8 cellular contexts compared by ENCODE assay signal in genomic region chr2:181904022-181904632, GRCh38. TPM values are rescaled to one million over a fixed set of nuclear protein-coding genes. Genes with fewer than 3 reads are reported as not detected.
DNase-seq lines count a peak whose midpoint lies in the region; TF ChIP-seq lines count a peak whose summit lies in the region.

No MANE protein-coding gene starts in this region.

- H3K36me3 ChIP-seq in prostate gland: peaks cover 0 to 4% of the 10 kb centered on the region in 2 donors

- peaks cover 65% of the 10 kb centered on the region for H3K36me3 Mint-ChIP-seq in HFFc6 (ENCODE audit: low read depth)

- H3K27ac ChIP-seq in RWPE1 (no peak overlapping the region), prostate gland (no peak overlapping the region)

- DNase-seq in DMS 273 (lab: John Stamatoyannopoulos, UW; ENCODE audit: unreplicated experiment) (peak; percentile 67), DMS 273 treated with DMSO at 0.1 percent for 48 hours (lab: John Stamatoyannopoulos, UW) (no peak), HFFc6 (peak; percentile 37), RWPE1 (ENCODE audit: low spot score) (peak; percentile 34), fibroblast of mammary gland (ENCODE audit: low read depth) (peak; percentile 48), prostate gland (ENCODE audit: low spot score) (no peak), NCI-H1048 (lab: John Stamatoyannopoulos, UW) (no peak)
- DNase-seq in activated T-cell treated with anti-CD3 and anti-CD28 coated beads, Interleukin-2, amount 50 U/mL, for 48 hours: no peak

- intact Hi-C loops in prostate gland (cut with DNase I): no loop called here

- H3K4me3 ChIP-seq in fibroblast of mammary gland (ENCODE audit: control insufficient read depth, low read depth, low read length) (no peak overlapping the region), prostate gland (no peak overlapping the region)

- POLR2A ChIA-PET in RWPE1 (lab: Yijun Ruan, JAX; ENCODE audit: low non-redundant PET): no interaction called here

- H3K27me3 Mint-ChIP-seq in HFFc6 (ENCODE audit: insufficient read depth): no peaks in the 10 kb centered on the region

- H3K27ac Mint-ChIP-seq in HFFc6: peak overlapping the region; percentile 51

- H3K4me1 ChIP-seq in prostate gland (replicated peaks): peaks cover 4% of the 10 kb centered on the region

- 0 out of 2 replicates have a peak overlapping the region, but pooled peaks have one; percentile 38 for H3K4me3 Mint-ChIP-seq in HFFc6

- no peaks in the 10 kb centered on the region for H3K9me3 Mint-ChIP-seq in HFFc6

- H3K4me1 Mint-ChIP-seq in HFFc6 (ENCODE audit: low read depth): peaks cover 83% of the 10 kb centered on the region

- no peaks in the 10 kb centered on the region for H3K27me3 ChIP-seq in prostate gland (replicated peaks; ENCODE audit: insufficient read depth)

- WGBS in prostate gland: 17% methylated on average over 2 of the region's 2 CpGs

- no peaks in the 10 kb centered on the region for H3K9me3 ChIP-seq in prostate gland

- TF ChIP-seq CTCF in HFFc6 (IDR thresholded peaks at IDR 0.05) (peak; percentile 81), RWPE1 (conservative IDR thresholded peaks at IDR 0.05; ENCODE audit: low read depth) (peak; percentile 64), fibroblast of mammary gland (conservative IDR thresholded peaks at IDR 0.05; ENCODE audit: control insufficient read depth, insufficient read depth, low read depth, low read length) (peak; percentile 56), prostate gland (IDR thresholded peaks at IDR 0.05) (peak; percentile 28 to 59 (median 39))

- TF ChIP-seq POLR2A in prostate gland (IDR thresholded peaks at IDR 0.05): no peak

- CTCF ChIA-PET in RWPE1 (lab: Yijun Ruan, JAX): interaction anchor here (0.6 to 2.5 kb wide), 7 partner anchors 9 to 259 kb away, joined by 3 to 11 read pairs (median 4); no protein-coding TSS in a partner anchor

RNA-seq across cellular contexts. Expression of gene ITPRID2, which starts 12.6 kb away (rescaled TPM):
- 100 to 1,000 TPM; 205 to 257 (median 235) TPM for total RNA-seq in HFFc6 (2021; fragmentation: NEBNext Ultra II Directional; extraction: Animal tissue kit (Norgen Biotek cat#: 25700))
- total RNA-seq in prostate gland: 100 to 1,000 TPM in 1 of 2 donors, 10 to 100 TPM in 1; 78.9 to 159 TPM

Comparison
In these comparisons a context has a peak if more than half of its experiments do, and no peak if none do; other contexts are left out.
1. DNase-seq: peak in DMS 273 (single experiment), HFFc6 (single experiment), RWPE1 (single experiment) and fibroblast of mammary gland (single experiment); none in DMS 273 treated with DMSO at 0.1 percent for 48 hours (single experiment), prostate gland (single experiment), activated T-cell treated with anti-CD3 and anti-CD28 coated beads, Interleukin-2, amount 50 U/mL, for 48 hours (0 of 2) and NCI-H1048 (single experiment).
2. Peak in every context shown above with its lines, with median percentiles within 50 percentile points of each other: CTCF ChIP-seq.